ENCODE assay signal across 16 cellular contexts in the genomic region with DNA sequence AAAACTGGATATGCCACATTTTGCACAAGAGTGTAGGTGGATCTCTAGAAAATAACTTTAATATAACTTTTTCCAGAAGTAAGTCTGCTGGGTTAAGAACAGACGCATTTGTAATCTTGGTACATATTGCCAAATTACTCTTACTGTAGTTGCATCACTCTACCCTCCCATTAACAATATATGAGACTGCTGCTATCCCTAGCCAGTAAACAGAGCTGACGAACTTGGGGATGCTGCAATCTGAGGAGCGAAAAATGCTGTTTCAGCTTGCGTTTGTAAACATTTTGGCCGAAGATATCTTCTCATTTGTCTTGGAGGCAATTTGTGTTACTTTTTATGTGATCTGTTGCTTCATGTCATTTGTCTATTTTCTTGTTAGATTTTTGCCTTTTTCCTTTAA.
DNase-seq lines count a peak whose midpoint lies in the region; ATAC-seq and TF ChIP-seq lines count a peak whose summit lies in the region.
"Had no signal": no experiment of that assay in that cellular context is flagged by ENCODE, and none has a peak within 500 bp of the region (broad histone marks: within the 10 kb centered on the region; RNA-seq: fewer than 3 reads in every experiment).

No MANE protein-coding gene starts in this region.

- no peaks in the 10 kb centered on the region for H3K36me3 Mint-ChIP-seq in WTC11

- no peaks in the 10 kb centered on the region for H3K27me3 Mint-ChIP-seq in WTC11 (ENCODE audit: low read depth)
- H3K27me3 Mint-ChIP-seq: B cell; CD4-positive, alpha-beta T cell had no signal

- no peak for TF ChIP-seq CTCF in WTC11 (IDR thresholded peaks at IDR 0.05)
- no peak for TF ChIP-seq CTCF in omental fat pad (IDR thresholded peaks at IDR 0.05)

- DNase-seq in SKM-1 treated with dmso at 0.1 percent for 144 hours (lab: John Stamatoyannopoulos, UW; ENCODE audit: unreplicated experiment) (peak; percentile 14), SKM-1 (lab: John Stamatoyannopoulos, UW; ENCODE audit: unreplicated experiment) (no peak), NCI-H460 (ENCODE audit: extremely low read depth, low read depth) (peak; percentile 59), WTC11 (ENCODE audit: low spot score) (no peak), putamen (ENCODE audit: low spot score) (peak; percentile 6), HPDE6-E6E7 (ENCODE audit: extremely low spot score) (no peak), NCI-H748 treated with DMSO at 0.1 percent for 48 hours (lab: John Stamatoyannopoulos, UW) (no peak), omental fat pad (ENCODE audit: low spot score) (no peak)
- DNase-seq: C1 segment of cervical spinal cord; CD4-positive, alpha-beta T cell; DMS79; GOT3; HCEC 1CT; HFFc6; IMR-90 had no signal

- POLR2A ChIA-PET in WTC11 (lab: Charles Lee): no interaction called here

- H3K9me3 Mint-ChIP-seq in WTC11: no peaks in the 10 kb centered on the region

- no peak for ATAC-seq in WTC11
- no peak for ATAC-seq in omental fat pad (ENCODE audit: low FRiP score)

- H3K27ac Mint-ChIP-seq in WTC11: peak overlapping the region; percentile 62; the same call in 1 of the 2 replicates
- H3K27ac Mint-ChIP-seq: B cell; CD4-positive, alpha-beta T cell; HFFc6 had no signal

- H3K4me3 Mint-ChIP-seq in WTC11: no peak overlapping the region
- H3K4me3 Mint-ChIP-seq: B cell; CD4-positive, alpha-beta T cell; HFFc6 had no signal

- CTCF ChIA-PET in WTC11 (lab: Charles Lee): no interaction called here

- H3K4me1 Mint-ChIP-seq in WTC11: no peaks in the 10 kb centered on the region
- H3K4me1 Mint-ChIP-seq: B cell had no signal

TF ChIP-seq in WTC11, 78 proteins besides CTCF, POLR2A, EP300 and RAD21 (continues in another document):
- TF ChIP-seq, protein P1, sequence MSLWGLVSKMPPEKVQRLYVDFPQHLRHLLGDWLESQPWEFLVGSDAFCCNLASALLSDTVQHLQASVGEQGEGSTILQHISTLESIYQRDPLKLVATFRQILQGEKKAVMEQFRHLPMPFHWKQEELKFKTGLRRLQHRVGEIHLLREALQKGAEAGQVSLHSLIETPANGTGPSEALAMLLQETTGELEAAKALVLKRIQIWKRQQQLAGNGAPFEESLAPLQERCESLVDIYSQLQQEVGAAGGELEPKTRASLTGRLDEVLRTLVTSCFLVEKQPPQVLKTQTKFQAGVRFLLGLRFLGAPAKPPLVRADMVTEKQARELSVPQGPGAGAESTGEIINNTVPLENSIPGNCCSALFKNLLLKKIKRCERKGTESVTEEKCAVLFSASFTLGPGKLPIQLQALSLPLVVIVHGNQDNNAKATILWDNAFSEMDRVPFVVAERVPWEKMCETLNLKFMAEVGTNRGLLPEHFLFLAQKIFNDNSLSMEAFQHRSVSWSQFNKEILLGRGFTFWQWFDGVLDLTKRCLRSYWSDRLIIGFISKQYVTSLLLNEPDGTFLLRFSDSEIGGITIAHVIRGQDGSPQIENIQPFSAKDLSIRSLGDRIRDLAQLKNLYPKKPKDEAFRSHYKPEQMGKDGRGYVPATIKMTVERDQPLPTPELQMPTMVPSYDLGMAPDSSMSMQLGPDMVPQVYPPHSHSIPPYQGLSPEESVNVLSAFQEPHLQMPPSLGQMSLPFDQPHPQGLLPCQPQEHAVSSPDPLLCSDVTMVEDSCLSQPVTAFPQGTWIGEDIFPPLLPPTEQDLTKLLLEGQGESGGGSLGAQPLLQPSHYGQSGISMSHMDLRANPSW (CRISPR knock-in tag; conservative IDR thresholded peaks at IDR 0.05; ENCODE audit: low read depth): no peak
- TF ChIP-seq, protein P2, sequence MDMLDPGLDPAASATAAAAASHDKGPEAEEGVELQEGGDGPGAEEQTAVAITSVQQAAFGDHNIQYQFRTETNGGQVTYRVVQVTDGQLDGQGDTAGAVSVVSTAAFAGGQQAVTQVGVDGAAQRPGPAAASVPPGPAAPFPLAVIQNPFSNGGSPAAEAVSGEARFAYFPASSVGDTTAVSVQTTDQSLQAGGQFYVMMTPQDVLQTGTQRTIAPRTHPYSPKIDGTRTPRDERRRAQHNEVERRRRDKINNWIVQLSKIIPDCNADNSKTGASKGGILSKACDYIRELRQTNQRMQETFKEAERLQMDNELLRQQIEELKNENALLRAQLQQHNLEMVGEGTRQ (CRISPR knock-in tag; IDR thresholded peaks at IDR 0.05): no peak
- TF ChIP-seq, protein P3, sequence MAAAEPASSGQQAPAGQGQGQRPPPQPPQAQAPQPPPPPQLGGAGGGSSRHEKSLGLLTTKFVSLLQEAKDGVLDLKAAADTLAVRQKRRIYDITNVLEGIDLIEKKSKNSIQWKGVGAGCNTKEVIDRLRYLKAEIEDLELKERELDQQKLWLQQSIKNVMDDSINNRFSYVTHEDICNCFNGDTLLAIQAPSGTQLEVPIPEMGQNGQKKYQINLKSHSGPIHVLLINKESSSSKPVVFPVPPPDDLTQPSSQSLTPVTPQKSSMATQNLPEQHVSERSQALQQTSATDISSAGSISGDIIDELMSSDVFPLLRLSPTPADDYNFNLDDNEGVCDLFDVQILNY (CRISPR knock-in tag; IDR thresholded peaks at IDR 0.05): no peak
- TF ChIP-seq, protein P4, sequence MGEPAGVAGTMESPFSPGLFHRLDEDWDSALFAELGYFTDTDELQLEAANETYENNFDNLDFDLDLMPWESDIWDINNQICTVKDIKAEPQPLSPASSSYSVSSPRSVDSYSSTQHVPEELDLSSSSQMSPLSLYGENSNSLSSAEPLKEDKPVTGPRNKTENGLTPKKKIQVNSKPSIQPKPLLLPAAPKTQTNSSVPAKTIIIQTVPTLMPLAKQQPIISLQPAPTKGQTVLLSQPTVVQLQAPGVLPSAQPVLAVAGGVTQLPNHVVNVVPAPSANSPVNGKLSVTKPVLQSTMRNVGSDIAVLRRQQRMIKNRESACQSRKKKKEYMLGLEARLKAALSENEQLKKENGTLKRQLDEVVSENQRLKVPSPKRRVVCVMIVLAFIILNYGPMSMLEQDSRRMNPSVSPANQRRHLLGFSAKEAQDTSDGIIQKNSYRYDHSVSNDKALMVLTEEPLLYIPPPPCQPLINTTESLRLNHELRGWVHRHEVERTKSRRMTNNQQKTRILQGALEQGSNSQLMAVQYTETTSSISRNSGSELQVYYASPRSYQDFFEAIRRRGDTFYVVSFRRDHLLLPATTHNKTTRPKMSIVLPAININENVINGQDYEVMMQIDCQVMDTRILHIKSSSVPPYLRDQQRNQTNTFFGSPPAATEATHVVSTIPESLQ (CRISPR knock-in tag; IDR thresholded peaks at IDR 0.05): no peak
- TF ChIP-seq, protein P5, sequence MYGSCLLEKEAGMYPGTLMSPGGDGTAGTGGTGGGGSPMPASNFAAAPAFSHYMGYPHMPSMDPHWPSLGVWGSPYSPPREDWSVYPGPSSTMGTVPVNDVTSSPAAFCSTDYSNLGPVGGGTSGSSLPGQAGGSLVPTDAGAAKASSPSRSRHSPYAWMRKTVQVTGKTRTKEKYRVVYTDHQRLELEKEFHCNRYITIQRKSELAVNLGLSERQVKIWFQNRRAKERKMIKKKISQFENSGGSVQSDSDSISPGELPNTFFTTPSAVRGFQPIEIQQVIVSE (CRISPR knock-in tag; IDR thresholded peaks at IDR 0.05; ENCODE audit: borderline replicate concordance): no peak
- TF ChIP-seq TEAD4 (CRISPR knock-in tag; IDR thresholded peaks at IDR 0.05): no peak
- TF ChIP-seq, protein P6, sequence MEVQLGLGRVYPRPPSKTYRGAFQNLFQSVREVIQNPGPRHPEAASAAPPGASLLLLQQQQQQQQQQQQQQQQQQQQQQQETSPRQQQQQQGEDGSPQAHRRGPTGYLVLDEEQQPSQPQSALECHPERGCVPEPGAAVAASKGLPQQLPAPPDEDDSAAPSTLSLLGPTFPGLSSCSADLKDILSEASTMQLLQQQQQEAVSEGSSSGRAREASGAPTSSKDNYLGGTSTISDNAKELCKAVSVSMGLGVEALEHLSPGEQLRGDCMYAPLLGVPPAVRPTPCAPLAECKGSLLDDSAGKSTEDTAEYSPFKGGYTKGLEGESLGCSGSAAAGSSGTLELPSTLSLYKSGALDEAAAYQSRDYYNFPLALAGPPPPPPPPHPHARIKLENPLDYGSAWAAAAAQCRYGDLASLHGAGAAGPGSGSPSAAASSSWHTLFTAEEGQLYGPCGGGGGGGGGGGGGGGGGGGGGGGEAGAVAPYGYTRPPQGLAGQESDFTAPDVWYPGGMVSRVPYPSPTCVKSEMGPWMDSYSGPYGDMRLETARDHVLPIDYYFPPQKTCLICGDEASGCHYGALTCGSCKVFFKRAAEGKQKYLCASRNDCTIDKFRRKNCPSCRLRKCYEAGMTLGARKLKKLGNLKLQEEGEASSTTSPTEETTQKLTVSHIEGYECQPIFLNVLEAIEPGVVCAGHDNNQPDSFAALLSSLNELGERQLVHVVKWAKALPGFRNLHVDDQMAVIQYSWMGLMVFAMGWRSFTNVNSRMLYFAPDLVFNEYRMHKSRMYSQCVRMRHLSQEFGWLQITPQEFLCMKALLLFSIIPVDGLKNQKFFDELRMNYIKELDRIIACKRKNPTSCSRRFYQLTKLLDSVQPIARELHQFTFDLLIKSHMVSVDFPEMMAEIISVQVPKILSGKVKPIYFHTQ (CRISPR knock-in tag; IDR thresholded peaks at IDR 0.05): no peak
- TF ChIP-seq, protein P7, sequence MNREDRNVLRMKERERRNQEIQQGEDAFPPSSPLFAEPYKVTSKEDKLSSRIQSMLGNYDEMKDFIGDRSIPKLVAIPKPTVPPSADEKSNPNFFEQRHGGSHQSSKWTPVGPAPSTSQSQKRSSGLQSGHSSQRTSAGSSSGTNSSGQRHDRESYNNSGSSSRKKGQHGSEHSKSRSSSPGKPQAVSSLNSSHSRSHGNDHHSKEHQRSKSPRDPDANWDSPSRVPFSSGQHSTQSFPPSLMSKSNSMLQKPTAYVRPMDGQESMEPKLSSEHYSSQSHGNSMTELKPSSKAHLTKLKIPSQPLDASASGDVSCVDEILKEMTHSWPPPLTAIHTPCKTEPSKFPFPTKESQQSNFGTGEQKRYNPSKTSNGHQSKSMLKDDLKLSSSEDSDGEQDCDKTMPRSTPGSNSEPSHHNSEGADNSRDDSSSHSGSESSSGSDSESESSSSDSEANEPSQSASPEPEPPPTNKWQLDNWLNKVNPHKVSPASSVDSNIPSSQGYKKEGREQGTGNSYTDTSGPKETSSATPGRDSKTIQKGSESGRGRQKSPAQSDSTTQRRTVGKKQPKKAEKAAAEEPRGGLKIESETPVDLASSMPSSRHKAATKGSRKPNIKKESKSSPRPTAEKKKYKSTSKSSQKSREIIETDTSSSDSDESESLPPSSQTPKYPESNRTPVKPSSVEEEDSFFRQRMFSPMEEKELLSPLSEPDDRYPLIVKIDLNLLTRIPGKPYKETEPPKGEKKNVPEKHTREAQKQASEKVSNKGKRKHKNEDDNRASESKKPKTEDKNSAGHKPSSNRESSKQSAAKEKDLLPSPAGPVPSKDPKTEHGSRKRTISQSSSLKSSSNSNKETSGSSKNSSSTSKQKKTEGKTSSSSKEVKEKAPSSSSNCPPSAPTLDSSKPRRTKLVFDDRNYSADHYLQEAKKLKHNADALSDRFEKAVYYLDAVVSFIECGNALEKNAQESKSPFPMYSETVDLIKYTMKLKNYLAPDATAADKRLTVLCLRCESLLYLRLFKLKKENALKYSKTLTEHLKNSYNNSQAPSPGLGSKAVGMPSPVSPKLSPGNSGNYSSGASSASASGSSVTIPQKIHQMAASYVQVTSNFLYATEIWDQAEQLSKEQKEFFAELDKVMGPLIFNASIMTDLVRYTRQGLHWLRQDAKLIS (CRISPR knock-in tag; IDR thresholded peaks at IDR 0.05; ENCODE audit: borderline replicate concordance): no peak
- TF ChIP-seq NFATC4 (CRISPR knock-in tag; IDR thresholded peaks at IDR 0.05): no peak

Comparison
In these comparisons a context has a peak if more than half of its experiments do, and no peak if none do; other contexts are left out.
1. DNase-seq: peak in SKM-1 treated with dmso at 0.1 percent for 144 hours (single experiment), NCI-H460 (single experiment) and putamen (single experiment); none in SKM-1 (single experiment), WTC11 (single experiment), HPDE6-E6E7 (single experiment), NCI-H748 treated with DMSO at 0.1 percent for 48 hours (single experiment) and omental fat pad (single experiment).